18 cellular contexts compared by ENCODE assay signal in the genomic region with DNA sequence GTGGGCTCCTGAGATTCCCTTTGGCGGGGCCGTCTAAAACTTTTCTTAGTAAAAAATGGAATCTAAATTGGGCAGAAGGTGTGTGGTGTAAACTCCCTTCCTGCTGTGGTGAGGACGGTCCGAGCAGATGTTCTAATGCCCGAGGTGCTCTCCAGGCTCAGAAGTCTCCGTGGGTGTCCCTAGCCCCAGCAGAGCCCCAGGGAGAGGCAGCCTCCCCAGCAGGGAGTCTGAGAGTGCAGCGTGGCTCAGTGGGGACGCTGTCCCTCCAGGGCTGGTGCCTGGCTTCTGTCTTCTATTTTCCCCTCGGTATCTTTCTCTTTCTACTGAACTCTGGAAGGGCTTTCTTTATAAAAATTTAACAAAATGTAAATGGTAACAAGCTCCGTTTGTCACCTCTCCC.
DNase-seq lines count a peak whose midpoint lies in the region; ATAC-seq and TF ChIP-seq lines count a peak whose summit lies in the region.
"Had no signal": no experiment of that assay in that cellular context is flagged by ENCODE, and none has a peak within 500 bp of the region (broad histone marks: within the 10 kb centered on the region; RNA-seq: fewer than 3 reads in every experiment).

No MANE protein-coding gene starts in this region.

- intact Hi-C loops in left ventricle myocardium superior (cut with micrococcal nuclease) (no loop called here), Right ventricle myocardium inferior (cut with DNase I) (no loop called here), posterior cingulate gyrus (cut with DNase I) (no loop called here)

- H3K27me3 Mint-ChIP-seq in osteocyte (ENCODE audit: unreplicated experiment), result peaks cover 19% of the 10 kb centered on the region
- H3K27me3 Mint-ChIP-seq in type B pancreatic cell, result peaks cover 6% of the 10 kb centered on the region

- peak; percentile 25 for ATAC-seq in left ventricle myocardium superior
- ATAC-seq in Right ventricle myocardium inferior, result no peak
- ATAC-seq: GM12878, HCT116 had no signal

- H3K27ac Mint-ChIP-seq in osteocyte (ENCODE audit: unreplicated experiment), result no peak overlapping the region
- no peak overlapping the region for H3K27ac Mint-ChIP-seq in type B pancreatic cell

- H3K36me3 Mint-ChIP-seq in osteocyte (ENCODE audit: unreplicated experiment) (no peaks in the 10 kb centered on the region), type B pancreatic cell (no peaks in the 10 kb centered on the region)

- TF ChIP-seq CTCF in osteocyte (IDR thresholded peaks at IDR 0.05), result no peak
- TF ChIP-seq CTCF in type B pancreatic cell (conservative IDR thresholded peaks at IDR 0.05), result no peak

- H3K4me3 Mint-ChIP-seq in osteocyte (ENCODE audit: unreplicated experiment) (peak overlapping the region; percentile 14), type B pancreatic cell (peak overlapping the region; percentile 20)

- H3K9me3 Mint-ChIP-seq in osteocyte (ENCODE audit: unreplicated experiment) (no peaks in the 10 kb centered on the region), type B pancreatic cell (no peaks in the 10 kb centered on the region)

- peaks cover 19% of the 10 kb centered on the region for H3K4me1 Mint-ChIP-seq in osteocyte (ENCODE audit: unreplicated experiment)
- peaks cover 35% of the 10 kb centered on the region for H3K4me1 Mint-ChIP-seq in type B pancreatic cell (ENCODE audit: unreplicated experiment)

- DNase-seq in left ventricle myocardium superior (no peak), Right ventricle myocardium inferior (ENCODE audit: missing footprints) (no peak), RPMI7951 (ENCODE audit: low read depth) (peak; percentile 22), osteocyte (ENCODE audit: extremely low spot score, unreplicated experiment) (no peak), type B pancreatic cell (ENCODE audit: extremely low spot score, unreplicated experiment) (no peak), posterior cingulate gyrus (no peak), NCI-H82 treated with DMSO at 0.1 percent for 48 hours (lab: John Stamatoyannopoulos, UW; ENCODE audit: unreplicated experiment) (no peak), activated T-cell treated with anti-CD3 and anti-CD28 coated beads for 4 hours (no peak)
- DNase-seq: GDM1; NCI-H1048; NCI-H1694 treated with DMSO at 0.1 percent for 48 hours; NCI-H2107; NCI-H226; NCI-H526 treated with DMSO at 0.1 percent for 48 hours; NK-92 treated with Interleukin-12 subunit alpha and Interleukin-12 subunit beta, amount 100 ng/mL, for 24 hours; OCI-M1 had no signal
